ENCODE assay signal across 27 cellular contexts in genomic region chr12:130621696-130622298, GRCh38.
"Had no signal": no experiment of that assay in that cellular context is flagged by ENCODE, and none has a peak within 500 bp of the region (broad histone marks: within the 10 kb centered on the region; RNA-seq: fewer than 3 reads in every experiment).

No MANE protein-coding gene starts in this region.

- H3K9me3 ChIP-seq: neutrophil, right lobe of liver, suprapubic skin, thoracic aorta, uterus had no signal

- H3K36me3 Mint-ChIP-seq: immature natural killer cell; naive B cell; natural killer cell; stimulated activated naive B cell treated with anti-CD40 and anti-IgM and Interleukin-4, amounts not matched to agents 10 μg/mL and 1 μg/mL and 100 μg/mL, for 72 hours had no signal

- H3K9me3 Mint-ChIP-seq: natural killer cell; stimulated activated naive CD8-positive, alpha-beta T cell treated with anti-CD3 and anti-CD28 coated beads, Interleukin-15, Interleukin-2, amounts not matched to agents 100 ng/mL and 50 ng/mL, for 24 hours had no signal

- ATAC-seq: natural killer cell; right lobe of liver; stimulated activated naive B cell treated with anti-CD40 and anti-IgM and Interleukin-4, amounts not matched to agents 10 μg/mL and 1 μg/mL and 100 μg/mL, for 72 hours had no signal

- H3K4me1 Mint-ChIP-seq: immature natural killer cell; mesothelial cell of epicardium; naive B cell; natural killer cell; stimulated activated naive B cell treated with anti-CD40 and anti-IgM and Interleukin-4, amounts not matched to agents 10 μg/mL and 1 μg/mL and 100 μg/mL, for 72 hours had no signal

- H3K27ac ChIP-seq: left ventricle myocardium inferior, neural progenitor cell, neutrophil, parathyroid adenoma, right atrium auricular region, right lobe of liver, skin epidermis, suprapubic skin, thoracic aorta, tibial artery, uterus had no signal

- H3K27me3 Mint-ChIP-seq: stimulated activated naive B cell treated with anti-CD40 and anti-IgM and Interleukin-4, amounts not matched to agents 10 μg/mL and 1 μg/mL and 100 μg/mL, for 72 hours; stimulated activated naive CD8-positive, alpha-beta T cell treated with anti-CD3 and anti-CD28 coated beads, Interleukin-15, Interleukin-2, amounts not matched to agents 100 ng/mL and 50 ng/mL, for 24 hours had no signal

- H3K4me3 ChIP-seq: left ventricle myocardium inferior, lung, neural progenitor cell, right atrium auricular region, right lobe of liver, skin epidermis, suprapubic skin, thoracic aorta, tibial artery, uterus had no signal

- H3K36me3 ChIP-seq: left ventricle myocardium inferior, neural progenitor cell, neutrophil, right atrium auricular region, right lobe of liver, suprapubic skin, thoracic aorta, tibial artery, uterus had no signal

- H3K4me1 ChIP-seq: left ventricle myocardium inferior, neural progenitor cell, right atrium auricular region, right lobe of liver, suprapubic skin, tibial artery, uterus had no signal

- DNase-seq: hypothalamus; immature natural killer cell; left ventricle myocardium inferior; mesendoderm; naive B cell; natural killer cell; nephron progenitor cell; occipital lobe; right lobe of liver; stimulated activated CD4-positive, alpha-beta T cell treated with anti-CD3 and anti-CD28 coated beads, Interleukin-12 subunit alpha, Interleukin-12 subunit beta, amount 100 ng/mL, for 4 hours; stimulated activated CD4-positive, alpha-beta T cell treated with anti-CD3 and anti-CD28 coated beads, Interleukin-15, amount 100 ng/mL, for 24 hours; stimulated activated CD4-positive, alpha-beta T cell treated with anti-CD3 and anti-CD28 coated beads, Interleukin-2, amount 100 ng/mL, for 24 hours; stimulated activated CD4-positive, alpha-beta T cell treated with anti-CD3 and anti-CD28 coated beads, Interleukin-4, amount 100 ng/mL, for 1 hour; stimulated activated naive B cell treated with anti-CD40 and anti-IgM and Interleukin-4, amounts not matched to agents 10 μg/mL and 1 μg/mL and 100 μg/mL, for 72 hours; trophoblast cell; uterus had no signal

- H3K27me3 ChIP-seq: neural progenitor cell, neutrophil, right atrium auricular region, right lobe of liver, suprapubic skin, tibial artery, uterus had no signal

- H3K4me3 Mint-ChIP-seq: immature natural killer cell; mesothelial cell of epicardium; naive B cell; natural killer cell; nephron progenitor cell; neural progenitor cell; stimulated activated naive B cell treated with anti-CD40 and anti-IgM and Interleukin-4, amounts not matched to agents 10 μg/mL and 1 μg/mL and 100 μg/mL, for 72 hours; stimulated activated naive CD8-positive, alpha-beta T cell treated with anti-CD3 and anti-CD28 coated beads, Interleukin-15, Interleukin-2, amounts not matched to agents 100 ng/mL and 50 ng/mL, for 24 hours had no signal

- H3K27ac Mint-ChIP-seq: immature natural killer cell; mesothelial cell of epicardium; naive B cell; natural killer cell; nephron progenitor cell; neural progenitor cell; stimulated activated naive B cell treated with anti-CD40 and anti-IgM and Interleukin-4, amounts not matched to agents 10 μg/mL and 1 μg/mL and 100 μg/mL, for 72 hours; stimulated activated naive CD8-positive, alpha-beta T cell treated with anti-CD3 and anti-CD28 coated beads, Interleukin-15, Interleukin-2, amounts not matched to agents 100 ng/mL and 50 ng/mL, for 24 hours had no signal
